ENCODE assay signal across 26 cellular contexts in genomic region chr6:20658053-20658452, GRCh38.
DNase-seq lines count a peak whose midpoint lies in the region; FAIRE-seq and TF ChIP-seq lines count a peak whose summit lies in the region.
"Had no signal": no experiment of that assay in that cellular context is flagged by ENCODE, and none has a peak within 500 bp of the region (broad histone marks: within the 10 kb centered on the region; RNA-seq: fewer than 3 reads in every experiment).

No MANE protein-coding gene starts in this region.

- H3K27me3 Mint-ChIP-seq in progenitor cell of endocrine pancreas = no peaks in the 10 kb centered on the region
- H3K27me3 Mint-ChIP-seq: CD4-positive, alpha-beta memory T cell; T-helper 17 cell had no signal

- peaks cover 49% of the 10 kb centered on the region for H3K4me1 Mint-ChIP-seq in progenitor cell of endocrine pancreas (ENCODE audit: low read depth)

- H3K36me3 Mint-ChIP-seq in progenitor cell of endocrine pancreas (ENCODE audit: insufficient read depth) = peaks cover 10% of the 10 kb centered on the region

- TF ChIP-seq CTCF in progenitor cell of endocrine pancreas (IDR thresholded peaks at IDR 0.05; ENCODE audit: unreplicated experiment) (no peak), D721Med (IDR thresholded peaks at IDR 0.05; ENCODE audit: insufficient read depth, missing control alignments) (no peak)

- H3K27ac Mint-ChIP-seq in progenitor cell of endocrine pancreas = peak overlapping the region; percentile 77
- H3K27ac Mint-ChIP-seq: CD4-positive, alpha-beta memory T cell; HFFc6; T-helper 17 cell had no signal

- no peak for FAIRE-seq in D721Med (lab: Jason Lieb, UNC)
- FAIRE-seq: GM12891 had no signal

- H3K4me3 Mint-ChIP-seq in progenitor cell of endocrine pancreas (ENCODE audit: low read depth) = peak overlapping the region; percentile 9
- H3K4me3 Mint-ChIP-seq: CD4-positive, alpha-beta memory T cell; HFFc6; T-helper 17 cell had no signal

- DNase-seq in H4 (ENCODE audit: low spot score) = peak; percentile 6
- peak; percentile 34 for DNase-seq in M059J (ENCODE audit: low read depth)
- peak; percentile 74 for DNase-seq in NCI-H748 treated with DMSO at 0.1 percent for 48 hours (lab: John Stamatoyannopoulos, UW)
- no peak for DNase-seq in progenitor cell of endocrine pancreas (ENCODE audit: low spot score, unreplicated experiment)
- DNase-seq in NCI-H1092 (lab: John Stamatoyannopoulos, UW) = no peak
- DNase-seq in D721Med (ENCODE audit: insufficient read length, low spot score) = no peak
- no peak for DNase-seq in stimulated activated CD4-positive, alpha-beta T cell treated with anti-CD3 and anti-CD28 coated beads, Interleukin-4, amount 100 ng/mL, for 1 hour
- DNase-seq: C1 segment of cervical spinal cord; CD4-positive, alpha-beta memory T cell; COR-L47; DMS79 treated with DMSO at 0.1 percent for 48 hours; GF-D8; H7; HFFc6; Kasumi-1; MG63; NCI-H1694 treated with DMSO at 0.1 percent for 48 hours; NCI-H2081 treated with DMSO at 0.1 percent for 48 hours; NCI-H2171; NCI-H226; NCI-H510A; NK-92 treated with Interleukin-12 subunit alpha and Interleukin-12 subunit beta, amount 100 ng/mL, for 24 hours; PC-3; SJCRH30; T-helper 17 cell had no signal

- H3K9me3 Mint-ChIP-seq in progenitor cell of endocrine pancreas (ENCODE audit: low read depth) = peaks cover 3% of the 10 kb centered on the region
- H3K9me3 Mint-ChIP-seq: CD4-positive, alpha-beta memory T cell; HFFc6 had no signal

Comparison
In these comparisons a context has a peak if more than half of its experiments do, and no peak if none do; other contexts are left out.
1. DNase-seq: peak in H4 (single experiment), M059J (single experiment) and NCI-H748 treated with DMSO at 0.1 percent for 48 hours (single experiment); none in progenitor cell of endocrine pancreas (single experiment), NCI-H1092 (single experiment), D721Med (single experiment) and stimulated activated CD4-positive, alpha-beta T cell treated with anti-CD3 and anti-CD28 coated beads, Interleukin-4, amount 100 ng/mL, for 1 hour (single experiment).